12 cellular contexts compared by ENCODE assay signal in the genomic region with DNA sequence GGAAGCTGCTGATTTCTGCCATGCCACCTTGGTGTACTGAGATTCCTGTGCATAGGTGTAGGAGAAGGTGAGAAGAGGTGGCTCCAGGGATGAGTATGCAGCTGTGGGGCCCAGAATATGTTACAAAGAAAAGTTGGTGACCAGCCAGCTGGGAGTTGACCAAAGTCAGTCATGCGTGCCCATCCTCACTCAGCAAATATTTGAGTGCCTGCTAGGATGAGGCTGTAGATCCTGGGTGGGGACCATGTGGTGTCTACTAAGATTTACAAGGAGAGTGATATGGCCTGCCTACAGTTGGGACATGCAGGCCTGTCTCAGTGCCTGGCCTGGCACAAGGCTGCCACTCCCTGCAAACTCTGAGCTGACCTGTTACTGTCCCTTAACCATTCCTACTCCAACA. TPM values are rescaled to one million over a fixed set of nuclear protein-coding genes. Genes with fewer than 3 reads are reported as not detected.
A peak's percentile ranks its signal among the peaks of the same experiment; 100 is the strongest.
DNase-seq lines count a peak whose midpoint lies in the region; ATAC-seq and TF ChIP-seq lines count a peak whose summit lies in the region.
"Had no signal": no experiment of that assay in that cellular context is flagged by ENCODE, and none has a peak within 500 bp of the region (broad histone marks: within the 10 kb centered on the region; RNA-seq: fewer than 3 reads in every experiment).

No MANE protein-coding gene starts in this region.

- ATAC-seq in GM19452 (IDR thresholded peaks at IDR 0.05; ENCODE audit: unreplicated experiment) = no peak
- no peak for ATAC-seq in HG03175 (IDR thresholded peaks at IDR 0.05; ENCODE audit: unreplicated experiment)

- H3K4me3 ChIP-seq in esophagus (ENCODE audit: low read depth in 1 of 2, low read length in 2 of 2) = no peak overlapping the region
- H3K4me3 ChIP-seq: dorsolateral prefrontal cortex, Peyer's patch, upper lobe of left lung had no signal

- TF ChIP-seq CTCF in GM10266 (IDR thresholded peaks at IDR 0.05; ENCODE audit: control insufficient read depth, insufficient read depth, low read depth, missing control alignments) = no peak

- 14 to 31% methylated on average over 1 of the region's 1 CpG for WGBS in esophagus, 2 donors

- peak overlapping the region; percentile 45 to 64 for H3K27ac ChIP-seq in esophagus (ENCODE audit: low read depth in 2 of 2, low read length in 1 of 2)
- H3K27ac ChIP-seq: dorsolateral prefrontal cortex, upper lobe of left lung had no signal

- H3K4me1 ChIP-seq in esophagus (ENCODE audit: control insufficient read depth in 2 of 2, insufficient read depth in 2 of 2, low read length in 1 of 2) = peaks cover 4 to 9% of the 10 kb centered on the region in 2 donors
- H3K4me1 ChIP-seq: Peyer's patch had no signal

- H3K27me3 ChIP-seq in esophagus (ENCODE audit: control insufficient read depth in 1 of 2, insufficient read depth in 2 of 2, low read length in 2 of 2) = no peaks in the 10 kb centered on the region
- H3K27me3 ChIP-seq: dorsolateral prefrontal cortex, Peyer's patch, upper lobe of left lung had no signal

- H3K9me3 ChIP-seq in esophagus (ENCODE audit: control insufficient read depth in 2 of 2, insufficient read depth in 1 of 2, low read depth in 1 of 2, low read length in 1 of 2) = no peaks in the 10 kb centered on the region
- H3K9me3 ChIP-seq: Peyer's patch, upper lobe of left lung had no signal

- no peaks in the 10 kb centered on the region for H3K36me3 ChIP-seq in esophagus (ENCODE audit: control insufficient read depth in 2 of 2, insufficient read depth in 2 of 2, low read length in 1 of 2)

- DNase-seq in GM10266 (ENCODE audit: extremely low spot score) (peak; percentile 12), NCI-H2196 treated with DMSO at 0.1 percent for 48 hours (lab: John Stamatoyannopoulos, UW; ENCODE audit: unreplicated experiment) (peak; percentile 17), renal cortical epithelial cell (ENCODE audit: low read depth) (peak; percentile 81), ecto neural progenitor cell (ENCODE audit: low spot score) (no peak)
- DNase-seq: dorsolateral prefrontal cortex; kidney; stimulated activated CD4-positive, alpha-beta T cell treated with anti-CD3 and anti-CD28 coated beads, Interleukin-1b, Interleukin-23, amount 100 ng/mL, for 48 hours; upper lobe of left lung had no signal

RNA-seq across cellular contexts. Expression of gene RNF185, which starts 19.4 kb away (rescaled TPM):
- polyA plus RNA-seq in esophagus = 10 to 100 TPM; 14.4 to 22.4 TPM
- total RNA-seq in renal cortical epithelial cell = 45.0 and 50.9 TPM in 2 replicates

RNA-seq across cellular contexts. Expression of gene LIMK2, which starts 32.8 kb away (rescaled TPM):
- polyA plus RNA-seq in esophagus = 10 to 100 TPM; 43.5 to 57.4 TPM
- total RNA-seq in renal cortical epithelial cell = 54.5 and 106 TPM in 2 replicates

RNA-seq across cellular contexts. Expression of gene PLA2G3, which starts 39.0 kb away (rescaled TPM):
- polyA plus RNA-seq in esophagus = 10 to 100 TPM in 1 of 2 donors, 1 to 10 TPM in 1; 5.3 to 13.1 TPM
- total RNA-seq in renal cortical epithelial cell = not detected in 2 replicates
- total RNA-seq: kidney, Peyer's patch had no signal

RNA-seq across cellular contexts. Expression of gene INPP5J, which starts 56.6 kb away (rescaled TPM):
- polyA plus RNA-seq in esophagus = 1 to 10 TPM; 1.6 to 3.3 TPM
- 0.87 and 4.0 TPM in 2 replicates for total RNA-seq in renal cortical epithelial cell
